In the genomic region with DNA sequence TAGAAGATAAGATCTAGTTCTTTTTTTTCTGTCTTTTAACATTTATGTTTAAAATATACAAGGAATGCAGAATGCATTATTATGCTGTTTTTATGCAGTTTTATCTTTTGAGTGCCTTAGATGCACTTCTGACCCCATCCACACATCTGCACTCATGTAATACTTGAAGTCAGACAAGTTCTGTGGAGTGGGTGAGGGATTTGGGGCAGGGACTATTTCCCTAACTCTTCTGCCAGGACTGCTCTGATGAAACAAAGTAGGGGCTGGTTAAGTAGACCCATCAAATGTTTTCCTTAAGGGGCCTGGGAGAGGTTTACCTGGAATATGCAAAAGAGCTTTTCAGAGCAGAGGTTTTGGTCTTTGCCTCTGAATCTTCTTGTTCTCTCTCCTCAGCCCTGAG, we compare ENCODE assay signal across 27 cellular contexts. TPM values are rescaled to one million over a fixed set of nuclear protein-coding genes. Genes with fewer than 3 reads are reported as not detected.
"Had no signal": no experiment of that assay in that cellular context is flagged by ENCODE, and none has a peak within 500 bp of the region (broad histone marks: within the 10 kb centered on the region; RNA-seq: fewer than 3 reads in every experiment).

No MANE protein-coding gene starts in this region.

- DNase-seq: heart right ventricle; hippocampal formation; kidney glomerular epithelial cell; left cardiac atrium; naive thymus-derived CD8-positive, alpha-beta T cell; nucleus accumbens; pancreas; retina; right cardiac atrium; stimulated activated CD4-positive, alpha-beta T cell treated with anti-CD3 and anti-CD28 coated beads, Interleukin-12 subunit alpha, Interleukin-12 subunit beta, amount 100 ng/mL, for 4 hours; stimulated activated CD4-positive, alpha-beta T cell treated with anti-CD3 and anti-CD28 coated beads, Interleukin-15, amount 100 ng/mL, for 24 hours; stimulated activated CD4-positive, alpha-beta T cell treated with anti-CD3 and anti-CD28 coated beads, Interleukin-4, amount 100 ng/mL, for 24 hours; stimulated activated naive CD4-positive, alpha-beta T cell; tibial artery; trophoblast cell; uterus had no signal

- H3K9me3 ChIP-seq: heart right ventricle, pancreas, prostate gland, suprapubic skin, thoracic aorta, tibial artery, uterus had no signal

- H3K4me3 ChIP-seq: heart right ventricle, pancreas, prostate gland, skin epidermis, suprapubic skin, thoracic aorta, tibial artery, uterus had no signal

- ATAC-seq: heart right ventricle; left cardiac atrium; left lobe of liver; naive thymus-derived CD8-positive, alpha-beta T cell; pancreas; right cardiac atrium; sciatic nerve; stimulated activated effector memory CD8-positive, alpha-beta T cell treated with anti-CD3 and anti-CD28 coated beads, Interleukin-12 subunit alpha, Interleukin-12 subunit beta, amount 100 ng/mL, for 72 hours had no signal

- H3K27ac Mint-ChIP-seq: memory B cell; nephron; stimulated activated naive CD8-positive, alpha-beta T cell treated with anti-CD3 and anti-CD28 coated beads, Interleukin-15, Interleukin-2, amounts not matched to agents 100 ng/mL and 50 ng/mL, for 24 hours had no signal

- H3K27me3 ChIP-seq: heart right ventricle, pancreas, suprapubic skin, tibial artery, uterus had no signal

- H3K27me3 Mint-ChIP-seq: memory B cell; naive thymus-derived CD8-positive, alpha-beta T cell; stimulated activated naive CD8-positive, alpha-beta T cell treated with anti-CD3 and anti-CD28 coated beads, Interleukin-15, Interleukin-2, amounts not matched to agents 100 ng/mL and 50 ng/mL, for 24 hours had no signal

- H3K36me3 ChIP-seq: uterus had no signal

- H3K4me1 Mint-ChIP-seq: memory B cell; naive thymus-derived CD8-positive, alpha-beta T cell; nephron; neural crest cell; stimulated activated effector memory CD8-positive, alpha-beta T cell treated with anti-CD3 and anti-CD28 coated beads, Interleukin-12 subunit alpha, Interleukin-12 subunit beta, amount 100 ng/mL, for 72 hours had no signal

- H3K27ac ChIP-seq: heart right ventricle, pancreas, prostate gland, skin epidermis, suprapubic skin, thoracic aorta, tibial artery, uterus had no signal

- H3K9me3 Mint-ChIP-seq: memory B cell; naive thymus-derived CD8-positive, alpha-beta T cell; nephron; neural crest cell; stimulated activated effector memory CD8-positive, alpha-beta T cell treated with anti-CD3 and anti-CD28 coated beads, Interleukin-12 subunit alpha, Interleukin-12 subunit beta, amount 100 ng/mL, for 72 hours; stimulated activated naive CD8-positive, alpha-beta T cell treated with anti-CD3 and anti-CD28 coated beads, Interleukin-15, Interleukin-2, amounts not matched to agents 100 ng/mL and 50 ng/mL, for 24 hours had no signal

- H3K4me3 Mint-ChIP-seq: memory B cell; naive thymus-derived CD8-positive, alpha-beta T cell; nephron; neural crest cell; stimulated activated effector memory CD8-positive, alpha-beta T cell treated with anti-CD3 and anti-CD28 coated beads, Interleukin-12 subunit alpha, Interleukin-12 subunit beta, amount 100 ng/mL, for 72 hours; stimulated activated naive CD8-positive, alpha-beta T cell treated with anti-CD3 and anti-CD28 coated beads, Interleukin-15, Interleukin-2, amounts not matched to agents 100 ng/mL and 50 ng/mL, for 24 hours had no signal

- H3K4me1 ChIP-seq: heart right ventricle, pancreas, prostate gland, suprapubic skin, tibial artery, uterus had no signal

RNA-seq across cellular contexts. Expression of gene RAB42, which starts 27.8 kb away (rescaled TPM):
- total RNA-seq: naive thymus-derived CD8-positive, alpha-beta T cell had no signal
